26 cellular contexts compared by ENCODE assay signal in genomic region chr4:1841886-1842210, GRCh38. TPM values are rescaled to one million over a fixed set of nuclear protein-coding genes. Genes with fewer than 3 reads are reported as not detected.
"Had no signal": no experiment of that assay in that cellular context is flagged by ENCODE, and none has a peak within 500 bp of the region (broad histone marks: within the 10 kb centered on the region; RNA-seq: fewer than 3 reads in every experiment).

No MANE protein-coding gene starts in this region.

- H3K27me3 Mint-ChIP-seq: activated B cell treated with CpG ODN at 0.5 μM for 24 hours; activated CD4-positive, alpha-beta memory T cell treated with anti-CD3 and anti-CD28 coated beads for 36 hours; activated CD4-positive, alpha-beta T cell treated with anti-CD3 and anti-CD28 coated beads for 36 hours; activated CD8-positive, alpha-beta memory T cell treated with anti-CD3 and anti-CD28 coated beads, Interleukin-2, amount 10 ng/mL, durations not matched to agents 7 days and 5 days; brain; type B pancreatic cell had no signal

- H2AFZ ChIP-seq: hepatocyte had no signal

- H3K27ac Mint-ChIP-seq: activated B cell treated with CpG ODN at 0.5 μM for 24 hours; activated CD4-positive, alpha-beta memory T cell treated with anti-CD3 and anti-CD28 coated beads for 36 hours; activated CD4-positive, alpha-beta T cell treated with anti-CD3 and anti-CD28 coated beads for 36 hours; type B pancreatic cell had no signal

- H3K4me1 Mint-ChIP-seq: activated B cell treated with CpG ODN at 0.5 μM for 24 hours, brain had no signal

- H3K4me2 ChIP-seq: hepatocyte had no signal

- H3K4me3 Mint-ChIP-seq: activated B cell treated with CpG ODN at 0.5 μM for 24 hours; activated CD4-positive, alpha-beta memory T cell treated with anti-CD3 and anti-CD28 coated beads for 36 hours; activated CD4-positive, alpha-beta T cell treated with anti-CD3 and anti-CD28 coated beads for 36 hours; activated CD8-positive, alpha-beta memory T cell treated with anti-CD3 and anti-CD28 coated beads, Interleukin-2, amount 10 ng/mL, durations not matched to agents 7 days and 5 days; brain; immature natural killer cell; natural killer cell; type B pancreatic cell had no signal

- ATAC-seq: activated CD4-positive, alpha-beta T cell treated with anti-CD3 and anti-CD28 coated beads for 36 hours; activated CD8-positive, alpha-beta memory T cell treated with anti-CD3 and anti-CD28 coated beads, Interleukin-2, amount 10 ng/mL, durations not matched to agents 7 days and 5 days; activated naive CD4-positive, alpha-beta T cell treated with anti-CD3 and anti-CD28 coated beads, Interleukin-2, amount 50 U/mL, for 72 hours; esophagus mucosa; natural killer cell; pancreas had no signal

- H3K4me3 ChIP-seq: hepatocyte, lung, pancreas, psoas muscle, right atrium auricular region, stomach, suprapubic skin, vagina had no signal

- H3K9me3 Mint-ChIP-seq: activated B cell treated with CpG ODN at 0.5 μM for 24 hours; activated CD4-positive, alpha-beta memory T cell treated with anti-CD3 and anti-CD28 coated beads for 36 hours; activated naive CD4-positive, alpha-beta T cell treated with anti-CD3 and anti-CD28 coated beads, Interleukin-2, amount 50 U/mL, for 72 hours; brain; immature natural killer cell; natural killer cell; type B pancreatic cell had no signal

- H3K36me3 Mint-ChIP-seq: type B pancreatic cell had no signal

- H3K27ac ChIP-seq: hepatocyte, neutrophil, pancreas, psoas muscle, stomach, suprapubic skin, vagina had no signal

- H3K9me3 ChIP-seq: neutrophil, pancreas, psoas muscle, right atrium auricular region, stomach, suprapubic skin, vagina had no signal

- DNase-seq: activated B cell treated with CpG ODN at 0.5 μM for 24 hours; activated CD4-positive, alpha-beta memory T cell treated with anti-CD3 and anti-CD28 coated beads for 36 hours; activated CD4-positive, alpha-beta T cell treated with anti-CD3 and anti-CD28 coated beads for 36 hours; activated CD8-positive, alpha-beta memory T cell treated with anti-CD3 and anti-CD28 coated beads, Interleukin-2, amount 10 ng/mL, durations not matched to agents 7 days and 5 days; activated gamma-delta T cell treated with Interleukin-2 at 50 U/mL for 16 hours; activated T-cell treated with anti-CD3 and anti-CD28 coated beads for 4 hours; effector memory CD4-positive, alpha-beta T cell; foreskin melanocyte; immature natural killer cell; natural killer cell; pancreas; psoas muscle; stimulated activated CD4-positive, alpha-beta T cell treated with anti-CD3 and anti-CD28 coated beads, Interleukin-12 subunit alpha, Interleukin-12 subunit beta, amount 100 ng/mL, for 4 hours; stimulated activated CD4-positive, alpha-beta T cell treated with anti-CD3 and anti-CD28 coated beads, Interleukin-4, amount 100 ng/mL, for 4 hours; stomach; T1000 had no signal

- H3K27me3 ChIP-seq: hepatocyte, neutrophil, pancreas, right atrium auricular region, stomach, suprapubic skin, vagina had no signal

- H3K4me1 ChIP-seq: pancreas, suprapubic skin, vagina had no signal

RNA-seq across cellular contexts. Expression of gene FGFR3, which starts 48.8 kb away (rescaled TPM):
- total RNA-seq: natural killer cell had no signal
- polyA plus RNA-seq: immature natural killer cell had no signal
